In the genomic region with DNA sequence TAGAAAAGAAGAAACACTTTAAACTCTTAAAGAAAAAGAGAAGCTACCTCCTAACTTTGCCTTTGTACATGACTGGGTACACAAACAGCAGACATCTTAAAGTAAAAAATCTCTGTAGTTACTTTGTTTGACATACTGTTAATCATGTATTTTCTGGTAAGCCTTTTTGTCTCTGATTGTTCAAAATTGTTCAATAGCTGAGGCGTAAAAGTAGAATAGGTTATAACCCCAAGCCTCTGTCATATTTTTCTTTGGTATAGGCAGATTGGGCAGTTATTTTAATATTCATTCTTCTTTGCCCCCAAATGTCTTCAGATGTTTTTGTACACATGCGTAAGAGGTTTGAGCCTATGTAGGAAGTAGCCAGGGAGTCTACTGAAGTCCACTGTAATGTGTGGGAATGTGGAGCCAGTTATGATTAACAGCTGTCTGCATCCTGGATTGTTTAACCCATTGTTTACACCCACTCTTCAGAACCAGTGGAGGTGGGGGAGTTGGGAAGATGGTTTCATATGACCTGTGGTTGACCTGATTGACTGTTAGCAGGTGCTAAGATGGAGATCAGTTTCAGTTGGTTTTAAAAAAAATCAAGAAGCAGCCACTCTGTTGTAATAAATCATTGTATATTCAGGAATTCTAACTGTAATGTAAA, we compare ENCODE assay signal across 12 cellular contexts.
A peak's percentile ranks its signal among the peaks of the same experiment; 100 is the strongest.
DNase-seq lines count a peak whose midpoint lies in the region; ATAC-seq and TF ChIP-seq lines count a peak whose summit lies in the region.
"Had no signal": no experiment of that assay in that cellular context is flagged by ENCODE, and none has a peak within 500 bp of the region (broad histone marks: within the 10 kb centered on the region; RNA-seq: fewer than 3 reads in every experiment).

No MANE protein-coding gene starts in this region.

- no peaks in the 10 kb centered on the region for H3K36me3 Mint-ChIP-seq in effector memory CD8-positive, alpha-beta T cell (ENCODE audit: insufficient read depth)
- H3K36me3 Mint-ChIP-seq in osteocyte (ENCODE audit: unreplicated experiment): peaks cover 11% of the 10 kb centered on the region

- peaks cover 0 to 7% of the 10 kb centered on the region in 2 donors for H3K27me3 Mint-ChIP-seq in effector memory CD8-positive, alpha-beta T cell
- H3K27me3 Mint-ChIP-seq in osteocyte (ENCODE audit: unreplicated experiment): no peaks in the 10 kb centered on the region
- H3K27me3 Mint-ChIP-seq: activated T-cell treated with anti-CD3 and anti-CD28 coated beads, Interleukin-2, amount 50 U/mL, for 24 hours; dendritic cell treated with granulocyte-macrophage colony-stimulating factor and Interleukin-4, amounts not matched to agents 40 ng/mL and 50 ng/mL, for 4 days had no signal

- H3K9me3 Mint-ChIP-seq in effector memory CD8-positive, alpha-beta T cell: no peaks in the 10 kb centered on the region
- no peaks in the 10 kb centered on the region for H3K9me3 Mint-ChIP-seq in osteocyte (ENCODE audit: unreplicated experiment)
- H3K9me3 Mint-ChIP-seq: activated T-cell treated with anti-CD3 and anti-CD28 coated beads, Interleukin-2, amount 50 U/mL, for 24 hours; dendritic cell treated with granulocyte-macrophage colony-stimulating factor and Interleukin-4, amounts not matched to agents 40 ng/mL and 50 ng/mL, for 4 days; neural crest cell had no signal

- peak; percentile 17 for ATAC-seq in effector memory CD8-positive, alpha-beta T cell (replicated peaks)
- ATAC-seq in HG02870 (IDR thresholded peaks at IDR 0.05; ENCODE audit: unreplicated experiment) (no peak), GM21786 (IDR thresholded peaks at IDR 0.05; ENCODE audit: unreplicated experiment) (no peak), GM21717 (IDR thresholded peaks at IDR 0.05; ENCODE audit: unreplicated experiment) (no peak)

- H3K9me3 ChIP-seq in KOPT-K1 (ENCODE audit: insufficient read depth, low read length, poor library complexity, severe bottlenecking): no peaks in the 10 kb centered on the region
- H3K9me3 ChIP-seq: thoracic aorta had no signal

- TF ChIP-seq CTCF in GM20000 (IDR thresholded peaks at IDR 0.05; ENCODE audit: extremely low read depth, missing control alignments) (peak; percentile 3), osteocyte (IDR thresholded peaks at IDR 0.05) (no peak)

- DNase-seq in GM20000 (ENCODE audit: low spot score) (no peak), osteocyte (ENCODE audit: extremely low spot score, unreplicated experiment) (no peak), activated gamma-delta T cell treated with Interleukin-2 at 50 U/mL for 16 hours (no peak)
- no peak for DNase-seq in effector memory CD8-positive, alpha-beta T cell

- H3K36me3 ChIP-seq in KOPT-K1 (ENCODE audit: insufficient read depth, low read length): no peaks in the 10 kb centered on the region
- H3K36me3 ChIP-seq: thoracic aorta had no signal

- H3K4me1 Mint-ChIP-seq in effector memory CD8-positive, alpha-beta T cell (ENCODE audit: low read depth in 2 of 2): peaks cover 10 to 18% of the 10 kb centered on the region in 2 donors
- H3K4me1 Mint-ChIP-seq in osteocyte (ENCODE audit: unreplicated experiment): peaks cover 23% of the 10 kb centered on the region

- no peak overlapping the region for H3K4me3 Mint-ChIP-seq in effector memory CD8-positive, alpha-beta T cell
- H3K4me3 Mint-ChIP-seq in osteocyte (ENCODE audit: unreplicated experiment): no peak overlapping the region
- H3K4me3 Mint-ChIP-seq: activated T-cell treated with anti-CD3 and anti-CD28 coated beads, Interleukin-2, amount 50 U/mL, for 24 hours; dendritic cell treated with granulocyte-macrophage colony-stimulating factor and Interleukin-4, amounts not matched to agents 40 ng/mL and 50 ng/mL, for 4 days; neural crest cell had no signal

- H3K27ac Mint-ChIP-seq in effector memory CD8-positive, alpha-beta T cell: peak overlapping the region in 1 of 2 donors; percentile 15
- peak overlapping the region; percentile 18 for H3K27ac Mint-ChIP-seq in osteocyte (ENCODE audit: unreplicated experiment)
- H3K27ac Mint-ChIP-seq: activated T-cell treated with anti-CD3 and anti-CD28 coated beads, Interleukin-2, amount 50 U/mL, for 24 hours; dendritic cell treated with granulocyte-macrophage colony-stimulating factor and Interleukin-4, amounts not matched to agents 40 ng/mL and 50 ng/mL, for 4 days had no signal

- H3K27ac ChIP-seq in KOPT-K1 (ENCODE audit: low read depth, low read length, poor library complexity, severe bottlenecking): peak overlapping the region; percentile 14
- H3K27ac ChIP-seq: thoracic aorta had no signal
